In the genomic region with DNA sequence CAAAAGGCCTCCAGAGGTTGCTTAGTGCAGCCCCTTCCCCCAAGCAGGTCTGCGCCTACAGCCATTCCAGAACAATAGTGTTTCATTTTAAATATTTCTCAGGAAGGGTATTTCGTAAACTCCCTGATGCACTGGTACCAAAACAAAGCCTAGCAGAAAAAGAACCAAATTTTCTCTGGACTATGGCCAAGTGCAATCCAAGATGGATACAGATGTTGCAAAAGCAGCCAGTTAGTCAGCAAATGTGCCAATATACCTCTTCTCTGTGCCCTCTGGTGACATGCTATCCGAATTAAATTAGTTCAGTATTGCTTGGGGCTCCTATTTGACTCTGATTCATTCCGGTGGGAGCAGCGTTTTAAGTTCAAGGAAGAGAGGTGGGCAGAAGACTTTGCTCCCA, we compare ENCODE assay signal across 21 cellular contexts.
"Had no signal": no experiment of that assay in that cellular context is flagged by ENCODE, and none has a peak within 500 bp of the region (broad histone marks: within the 10 kb centered on the region; RNA-seq: fewer than 3 reads in every experiment).

No MANE protein-coding gene starts in this region.

- H3K27me3 ChIP-seq: esophagus muscularis mucosa, gastrocnemius medialis, neutrophil, pancreas, suprapubic skin had no signal

- DNase-seq: activated B cell treated with CpG ODN at 0.5 μM for 24 hours; activated CD4-positive, alpha-beta memory T cell treated with anti-CD3 and anti-CD28 coated beads, Interleukin-2, amount 10 ng/mL, durations not matched to agents 7 days and 5 days; activated CD4-positive, alpha-beta T cell treated with anti-CD3 and anti-CD28 coated beads for 4 hours; activated CD8-positive, alpha-beta memory T cell treated with anti-CD3 and anti-CD28 coated beads, Interleukin-2, amount 10 ng/mL, durations not matched to agents 7 days and 5 days; activated naive CD4-positive, alpha-beta T cell; activated naive CD8-positive, alpha-beta T cell treated with anti-CD3 and anti-CD28 coated beads for 36 hours; activated T-cell treated with anti-CD3 and anti-CD28 coated beads, Interleukin-2, amount 50 U/mL, for 1 hour; cortex of kidney; effector CD4-positive, alpha-beta T cell; gastrocnemius medialis; lower lobe of right lung; pancreas; stimulated activated naive CD8-positive, alpha-beta T cell treated with anti-CD3 and anti-CD28 coated beads, Interleukin-15, Interleukin-2, amounts not matched to agents 100 U/mL and 50 U/mL, for 24 hours; T-helper 1 cell; T-helper 9 cell had no signal

- H3K4me1 ChIP-seq: esophagus muscularis mucosa, gastrocnemius medialis, lower lobe of right lung, pancreas, suprapubic skin had no signal

- H3K9me3 ChIP-seq: esophagus muscularis mucosa, gastrocnemius medialis, lower lobe of right lung, neutrophil, pancreas, suprapubic skin had no signal

- H3K4me3 ChIP-seq: esophagus muscularis mucosa, gastrocnemius medialis, lower lobe of right lung, pancreas, skin epidermis, suprapubic skin had no signal

- ATAC-seq: activated CD8-positive, alpha-beta memory T cell treated with anti-CD3 and anti-CD28 coated beads, Interleukin-2, amount 10 ng/mL, durations not matched to agents 7 days and 5 days; activated T-helper 17 cell treated with anti-CD3 and anti-CD28 coated beads, Interleukin-2, amount 50 U/mL, for 72 hours; gastrocnemius medialis; lower lobe of right lung; natural killer cell treated with Interleukin-12 subunit alpha and Interleukin-12 subunit beta and Interleukin-15 and Interleukin-18, amount 100 ng/mL, for 72 hours; pancreas; stimulated activated naive CD8-positive, alpha-beta T cell treated with anti-CD3 and anti-CD28 coated beads, Interleukin-15, Interleukin-2, amounts not matched to agents 100 U/mL and 50 U/mL, for 24 hours had no signal

- H3K36me3 ChIP-seq: esophagus muscularis mucosa, gastrocnemius medialis, lower lobe of right lung, neutrophil, pancreas, suprapubic skin had no signal
